In the genomic region with DNA sequence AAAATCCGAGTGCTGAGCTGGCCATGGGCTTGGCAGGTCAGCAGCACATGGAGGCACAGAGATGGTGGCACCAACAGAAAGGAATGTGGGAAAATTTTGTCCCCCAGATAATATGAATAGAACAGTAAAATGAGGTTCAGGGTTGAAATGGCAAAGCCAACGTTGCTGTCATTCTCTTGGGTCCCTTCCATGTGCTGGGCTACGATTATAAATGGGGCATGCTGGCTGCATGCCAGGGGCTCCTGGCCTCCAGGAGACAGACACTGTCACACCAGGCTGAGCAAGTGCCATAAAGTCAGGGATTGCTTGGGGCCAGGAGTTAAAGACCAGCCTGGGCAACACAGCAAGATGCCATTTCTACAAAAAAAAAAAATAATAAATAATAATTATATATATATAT, we compare ENCODE assay signal across 2 cellular contexts.
TF ChIP-seq lines count a peak whose summit lies in the region.

No MANE protein-coding gene starts in this region.

TF ChIP-seq in liver, 16 proteins besides CTCF, POLR2A, EP300 and RAD21:
- TF ChIP-seq SP1 (IDR thresholded peaks at IDR 0.05) (no peak), FOXA2 (IDR thresholded peaks at IDR 0.05) (no peak), FOXA1 (IDR thresholded peaks at IDR 0.05) (no peak), HNF4A (conservative IDR thresholded peaks at IDR 0.05) (no peak), EGR1 (IDR thresholded peaks at IDR 0.05; ENCODE audit: low read depth in 2 of 2) (no peak), YY1 (IDR thresholded peaks at IDR 0.05) (no peak), ATF3 (IDR thresholded peaks at IDR 0.05) (no peak), GABPA (IDR thresholded peaks at IDR 0.05 in 1 of 2, conservative IDR thresholded peaks at IDR 0.05 in 1 of 2) (no peak), HNF4G (IDR thresholded peaks at IDR 0.05) (no peak), JUND (IDR thresholded peaks at IDR 0.05) (no peak), NR2F2 (IDR thresholded peaks at IDR 0.05) (no peak), RXRA (IDR thresholded peaks at IDR 0.05) (no peak), TAF1 (conservative IDR thresholded peaks at IDR 0.05) (no peak)
- TF ChIP-seq, protein P1, sequence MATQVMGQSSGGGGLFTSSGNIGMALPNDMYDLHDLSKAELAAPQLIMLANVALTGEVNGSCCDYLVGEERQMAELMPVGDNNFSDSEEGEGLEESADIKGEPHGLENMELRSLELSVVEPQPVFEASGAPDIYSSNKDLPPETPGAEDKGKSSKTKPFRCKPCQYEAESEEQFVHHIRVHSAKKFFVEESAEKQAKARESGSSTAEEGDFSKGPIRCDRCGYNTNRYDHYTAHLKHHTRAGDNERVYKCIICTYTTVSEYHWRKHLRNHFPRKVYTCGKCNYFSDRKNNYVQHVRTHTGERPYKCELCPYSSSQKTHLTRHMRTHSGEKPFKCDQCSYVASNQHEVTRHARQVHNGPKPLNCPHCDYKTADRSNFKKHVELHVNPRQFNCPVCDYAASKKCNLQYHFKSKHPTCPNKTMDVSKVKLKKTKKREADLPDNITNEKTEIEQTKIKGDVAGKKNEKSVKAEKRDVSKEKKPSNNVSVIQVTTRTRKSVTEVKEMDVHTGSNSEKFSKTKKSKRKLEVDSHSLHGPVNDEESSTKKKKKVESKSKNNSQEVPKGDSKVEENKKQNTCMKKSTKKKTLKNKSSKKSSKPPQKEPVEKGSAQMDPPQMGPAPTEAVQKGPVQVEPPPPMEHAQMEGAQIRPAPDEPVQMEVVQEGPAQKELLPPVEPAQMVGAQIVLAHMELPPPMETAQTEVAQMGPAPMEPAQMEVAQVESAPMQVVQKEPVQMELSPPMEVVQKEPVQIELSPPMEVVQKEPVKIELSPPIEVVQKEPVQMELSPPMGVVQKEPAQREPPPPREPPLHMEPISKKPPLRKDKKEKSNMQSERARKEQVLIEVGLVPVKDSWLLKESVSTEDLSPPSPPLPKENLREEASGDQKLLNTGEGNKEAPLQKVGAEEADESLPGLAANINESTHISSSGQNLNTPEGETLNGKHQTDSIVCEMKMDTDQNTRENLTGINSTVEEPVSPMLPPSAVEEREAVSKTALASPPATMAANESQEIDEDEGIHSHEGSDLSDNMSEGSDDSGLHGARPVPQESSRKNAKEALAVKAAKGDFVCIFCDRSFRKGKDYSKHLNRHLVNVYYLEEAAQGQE (IDR thresholded peaks at IDR 0.05): no peak
- TF ChIP-seq, protein P2, sequence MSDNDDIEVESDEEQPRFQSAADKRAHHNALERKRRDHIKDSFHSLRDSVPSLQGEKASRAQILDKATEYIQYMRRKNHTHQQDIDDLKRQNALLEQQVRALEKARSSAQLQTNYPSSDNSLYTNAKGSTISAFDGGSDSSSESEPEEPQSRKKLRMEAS (IDR thresholded peaks at IDR 0.05): no peak
- TF ChIP-seq, protein P3, sequence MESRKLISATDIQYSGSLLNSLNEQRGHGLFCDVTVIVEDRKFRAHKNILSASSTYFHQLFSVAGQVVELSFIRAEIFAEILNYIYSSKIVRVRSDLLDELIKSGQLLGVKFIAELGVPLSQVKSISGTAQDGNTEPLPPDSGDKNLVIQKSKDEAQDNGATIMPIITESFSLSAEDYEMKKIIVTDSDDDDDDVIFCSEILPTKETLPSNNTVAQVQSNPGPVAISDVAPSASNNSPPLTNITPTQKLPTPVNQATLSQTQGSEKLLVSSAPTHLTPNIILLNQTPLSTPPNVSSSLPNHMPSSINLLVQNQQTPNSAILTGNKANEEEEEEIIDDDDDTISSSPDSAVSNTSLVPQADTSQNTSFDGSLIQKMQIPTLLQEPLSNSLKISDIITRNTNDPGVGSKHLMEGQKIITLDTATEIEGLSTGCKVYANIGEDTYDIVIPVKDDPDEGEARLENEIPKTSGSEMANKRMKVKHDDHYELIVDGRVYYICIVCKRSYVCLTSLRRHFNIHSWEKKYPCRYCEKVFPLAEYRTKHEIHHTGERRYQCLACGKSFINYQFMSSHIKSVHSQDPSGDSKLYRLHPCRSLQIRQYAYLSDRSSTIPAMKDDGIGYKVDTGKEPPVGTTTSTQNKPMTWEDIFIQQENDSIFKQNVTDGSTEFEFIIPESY (IDR thresholded peaks at IDR 0.05): no peak

TF ChIP-seq in HepG2, 621 proteins besides CTCF, POLR2A, EP300 and RAD21:
- TF ChIP-seq ZNF761 (CRISPR knock-in tag; conservative IDR thresholded peaks at IDR 0.05): no peak
- TF ChIP-seq, protein P4, sequence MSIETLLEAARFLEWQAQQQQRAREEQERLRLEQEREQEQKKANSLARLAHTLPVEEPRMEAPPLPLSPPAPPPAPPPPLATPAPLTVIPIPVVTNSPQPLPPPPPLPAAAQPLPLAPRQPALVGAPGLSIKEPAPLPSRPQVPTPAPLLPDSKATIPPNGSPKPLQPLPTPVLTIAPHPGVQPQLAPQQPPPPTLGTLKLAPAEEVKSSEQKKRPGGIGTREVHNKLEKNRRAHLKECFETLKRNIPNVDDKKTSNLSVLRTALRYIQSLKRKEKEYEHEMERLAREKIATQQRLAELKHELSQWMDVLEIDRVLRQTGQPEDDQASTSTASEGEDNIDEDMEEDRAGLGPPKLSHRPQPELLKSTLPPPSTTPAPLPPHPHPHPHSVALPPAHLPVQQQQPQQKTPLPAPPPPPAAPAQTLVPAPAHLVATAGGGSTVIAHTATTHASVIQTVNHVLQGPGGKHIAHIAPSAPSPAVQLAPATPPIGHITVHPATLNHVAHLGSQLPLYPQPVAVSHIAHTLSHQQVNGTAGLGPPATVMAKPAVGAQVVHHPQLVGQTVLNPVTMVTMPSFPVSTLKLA (IDR thresholded peaks at IDR 0.05): no peak
